Comparison of ENCODE assay signal across 8 cellular contexts in genomic region chr1:52368383-52369172, GRCh38. TPM values are rescaled to one million over a fixed set of nuclear protein-coding genes. Genes with fewer than 3 reads are reported as not detected.
A peak's percentile ranks its signal among the peaks of the same experiment; 100 is the strongest.
DNase-seq lines count a peak whose midpoint lies in the region; ATAC-seq, FAIRE-seq and TF ChIP-seq lines count a peak whose summit lies in the region.

No MANE protein-coding gene starts in this region.

- in situ Hi-C loops in HepG2 (cut with HindIII; ENCODE audit: extremely low pct_ligation_motif_present, low pct_unique_long_range_greater_than_20kb) = no loop called here

- no peaks in the 10 kb centered on the region for H3K27me3 Mint-ChIP-seq in activated CD4-positive, alpha-beta T cell treated with anti-CD3 and anti-CD28 coated beads for 36 hours

- TF ChIP-seq EP300 in HepG2 (IDR thresholded peaks at IDR 0.05; ENCODE audit: low read depth in 2 of 2, low read length in 2 of 2) (no peak), HepG2 (CRISPR knock-in tag; IDR thresholded peaks at IDR 0.05; ENCODE audit: borderline replicate concordance) (no peak)

- TF ChIP-seq RAD21 in HepG2 (CRISPR knock-in tag; IDR thresholded peaks at IDR 0.05) = peak; percentile 21; the same call in 1 of the 2 replicates

- H3K9ac ChIP-seq in HepG2 (ENCODE audit: insufficient read depth, low read depth, low read length) = peak overlapping the region; percentile 67

- DNase-seq in NCI-H2081 treated with DMSO at 0.1 percent for 48 hours (lab: John Stamatoyannopoulos, UW) (peak; percentile 51), HepG2 (ENCODE audit: low spot score) (peak; percentile 58)
- peak; percentile 79 for DNase-seq in activated CD4-positive, alpha-beta T cell treated with anti-CD3 and anti-CD28 coated beads for 36 hours
- DNase-seq in stimulated activated CD4-positive, alpha-beta T cell treated with anti-CD3 and anti-CD28 coated beads, TNF-alpha, amount 100 ng/mL, for 24 hours (ENCODE audit: low read depth in 3 of 3) = peak; percentile 25 to 55 (median 25)

- TF ChIP-seq POLR2A in HepG2 (IDR thresholded peaks at IDR 0.05; ENCODE audit: insufficient read depth in 1 of 2, low read depth in 2 of 2, low read length in 2 of 2) = 0 out of 4 replicates have a peak, but pooled peaks of 1 of the 2 experiments have one; percentile 15

- H3K4me1 ChIP-seq in HepG2 (ENCODE audit: insufficient read depth, low read length) = peaks cover 42% of the 10 kb centered on the region

- H3K27ac ChIP-seq in cingulate gyrus (ENCODE audit: low read depth, low read length) = peak overlapping the region; percentile 29
- peak overlapping the region; percentile 60 for H3K27ac ChIP-seq in HepG2 (ENCODE audit: extremely low read length, insufficient read depth, low read length)

- no peaks in the 10 kb centered on the region for H3K9me3 ChIP-seq in HepG2 (ENCODE audit: low read length)

- peak; percentile 16; the same call in 1 of the 2 replicates for TF ChIP-seq CTCF in GM12875 (IDR thresholded peaks at IDR 0.05; ENCODE audit: borderline replicate concordance, insufficient read depth, low read depth, low read length)
- peak; percentile 62 for TF ChIP-seq CTCF in HepG2 (CRISPR knock-in tag; IDR thresholded peaks at IDR 0.05)

- no peaks in the 10 kb centered on the region for H3K9me3 Mint-ChIP-seq in activated CD4-positive, alpha-beta T cell treated with anti-CD3 and anti-CD28 coated beads for 36 hours (ENCODE audit: low read depth)

- peak; percentile 7 for ATAC-seq in activated CD4-positive, alpha-beta T cell treated with anti-CD3 and anti-CD28 coated beads for 36 hours
- ATAC-seq in HepG2 (peak; percentile 62), HG03025 (IDR thresholded peaks at IDR 0.05; ENCODE audit: low FRiP score, unreplicated experiment) (no peak), GM19328 (IDR thresholded peaks at IDR 0.05; ENCODE audit: unreplicated experiment) (no peak)

- FAIRE-seq in HepG2 (lab: Jason Lieb, UNC) = peak; percentile 60

- no peak overlapping the region for H3K27ac Mint-ChIP-seq in activated CD4-positive, alpha-beta T cell treated with anti-CD3 and anti-CD28 coated beads for 36 hours

- H3K4me3 Mint-ChIP-seq in activated CD4-positive, alpha-beta T cell treated with anti-CD3 and anti-CD28 coated beads for 36 hours = peak overlapping the region; percentile 32

- no peaks in the 10 kb centered on the region for H4K20me1 ChIP-seq in HepG2 (ENCODE audit: insufficient read depth, low read length)

- BruUV-seq in HepG2 (replicated peaks; lab: Mats Ljungman, UMichigan) = TSS peak; percentile 79

- CTCF ChIA-PET in activated CD4-positive, alpha-beta T cell treated with anti-CD3 and anti-CD28 coated beads for 36 hours (lab: Charles Lee) = interaction anchor here (0.6 to 0.7 kb wide), 2 partner anchors 538 to 647 kb away, joined by 3 read pairs; no protein-coding TSS in a partner anchor
- CTCF ChIA-PET in HepG2 (lab: Yijun Ruan, JAX; ENCODE audit: low intra/inter-chr PET ratio, low total read pairs) = no interaction called here

- peak overlapping the region; percentile 86 for H2AFZ ChIP-seq in HepG2 (ENCODE audit: low read length)

- POLR2A ChIA-PET in activated CD4-positive, alpha-beta T cell treated with anti-CD3 and anti-CD28 coated beads for 36 hours (lab: Charles Lee) = interaction anchor here (0.6 to 1.7 kb wide), 6 partner anchors 10 to 753 kb away, joined by 3 to 5 read pairs (median 4); partner anchors contain the start of genes ORC1 and PRPF38A
- POLR2A ChIA-PET in HepG2 (lab: Yijun Ruan, JAX) = interaction anchor here (1.0 to 2.1 kb wide), 4 partner anchors 18 to 313 kb away, joined by 3 to 14 read pairs (median 4); partner anchors contain the start of genes ORC1, PRPF38A and TXNDC12

- H3K4me3 ChIP-seq in GM12875 (ENCODE audit: low read depth, low read length) (peak overlapping the region; percentile 54), HepG2 (replicated peaks in 1 of 3; ENCODE audit: insufficient read depth in 1 of 3, low read depth in 2 of 3, low read length in 3 of 3) (peak overlapping the region; percentile 69 to 76 (median 72))

- intact Hi-C loops in activated CD4-positive, alpha-beta T cell treated with anti-CD3 and anti-CD28 coated beads for 36 hours (cut with DNase I, micrococcal nuclease) = loop anchor here (5.0 to 10.0 kb wide), 8 partner anchors 226 to 1579 kb away; partner anchors contain the start of genes CPT2 (in 1 of the 2), EPS15 (in 1 of the 2), IFT25 (in 1 of the 2) and LRRC42 (in 1 of the 2)
- intact Hi-C loops in HepG2 (cut with micrococcal nuclease; ENCODE audit: unreplicated experiment) = no loop called here

- peaks cover 30% of the 10 kb centered on the region for H3K36me3 Mint-ChIP-seq in activated CD4-positive, alpha-beta T cell treated with anti-CD3 and anti-CD28 coated beads for 36 hours (ENCODE audit: low read depth)

- H3K4me2 ChIP-seq in HepG2 (ENCODE audit: low read depth, low read length) = peak overlapping the region; percentile 82

- 2% methylated on average over 12 of the region's 51 CpGs for WGBS in HepG2 (ENCODE audit: low lambda C conversion rate)

- no peaks in the 10 kb centered on the region; a peak in 1 of 5 replicates for H3K27me3 ChIP-seq in HepG2 (ENCODE audit: control insufficient read depth in 1 of 2, insufficient read depth in 2 of 2, low read length in 2 of 2)

- peaks cover 0 to 10% of the 10 kb centered on the region in 2 experiments; a peak in 2 of 5 replicates for H3K36me3 ChIP-seq in HepG2 (replicated peaks in 1 of 2; ENCODE audit: control insufficient read depth in 1 of 2, insufficient read depth in 2 of 2, low read length in 2 of 2)

- H3K4me1 Mint-ChIP-seq in activated CD4-positive, alpha-beta T cell treated with anti-CD3 and anti-CD28 coated beads for 36 hours = peaks cover 35% of the 10 kb centered on the region

- peaks cover 14% of the 10 kb centered on the region for H3K79me2 ChIP-seq in HepG2 (ENCODE audit: insufficient read depth, low read length)

RNA-seq across cellular contexts. Expression of gene CC2D1B, which starts 2.6 kb away (rescaled TPM):
- total RNA-seq in activated CD4-positive, alpha-beta T cell treated with anti-CD3 and anti-CD28 coated beads for 36 hours = 10 to 100 TPM; 22.6 to 25.3 TPM
- total RNA-seq in HepG2 (2016; rRNA removed; fragmentation: Illumina TruSeq; extraction: Trizol) = 11.5 and 19.2 TPM in 2 replicates
- 3.3 and 5.5 TPM in 2 replicates for total RNA-seq in HepG2 (2016; cell fraction: cytosol; rRNA removed; fragmentation: Illumina TruSeq; extraction: Trizol; ENCODE audit: low read depth)
- total RNA-seq in HepG2 (2016; cell fraction: insoluble cytoplasmic fraction; rRNA removed; fragmentation: Illumina TruSeq; extraction: Trizol) = 11.9 and 18.4 TPM in 2 replicates
- 5.4 and 7.6 TPM in 2 replicates for total RNA-seq in HepG2 (2016; cell fraction: membrane; rRNA removed; fragmentation: Illumina TruSeq; extraction: Trizol)
- total RNA-seq in HepG2 (2016; cell fraction: nucleus; rRNA removed; fragmentation: Illumina TruSeq; extraction: Trizol) = 22.1 and 25.1 TPM in 2 replicates
- polyA plus RNA-seq in HepG2 (2011; rRNA removed) = 7.2 and 11.7 TPM in 2 replicates
- 3.5 and 4.3 TPM in 2 replicates for polyA plus RNA-seq in HepG2 (2011; cell fraction: cytosol; rRNA removed)
- 30.6 and 35.5 TPM in 2 replicates for polyA plus RNA-seq in HepG2 (2011; cell fraction: nucleus; rRNA removed)
- 6.5 and 7.1 TPM in 2 replicates for polyA plus RNA-seq in HepG2 (2012)
- 1.2 and 1.7 TPM in 2 replicates for polyA plus RNA-seq in HepG2 (2016; cell fraction: cytosol; fragmentation: Illumina TruSeq; extraction: Trizol; ENCODE audit: low read depth)
- 10.2 and 12.7 TPM in 2 replicates for polyA plus RNA-seq in HepG2 (2016; cell fraction: insoluble cytoplasmic fraction; fragmentation: Illumina TruSeq; extraction: Trizol; ENCODE audit: low read depth)
- 3.4 and 4.2 TPM in 2 replicates for polyA plus RNA-seq in HepG2 (2016; cell fraction: membrane; fragmentation: Illumina TruSeq; extraction: Trizol; ENCODE audit: low read depth)
- 34.4 and 38.3 TPM in 2 replicates for polyA plus RNA-seq in HepG2 (2016; cell fraction: nucleus; fragmentation: Illumina TruSeq; extraction: Trizol; ENCODE audit: insufficient read depth, low read depth)
- polyA minus RNA-seq in HepG2 (2011; rRNA and poly(A)+ RNA removed; ENCODE audit: low replicate concordance) = 12.4 and 24.4 TPM in 2 replicates
- 11.1 and 13.8 TPM in 2 replicates for polyA minus RNA-seq in HepG2 (2011; cell fraction: cytosol; rRNA and poly(A)+ RNA removed)
- 23.9 and 32.8 TPM in 2 replicates for polyA minus RNA-seq in HepG2 (2011; cell fraction: nucleus; rRNA and poly(A)+ RNA removed)

RNA-seq across cellular contexts. Expression of gene ORC1, which starts 35.6 kb away (rescaled TPM):
- 10 to 100 TPM; 51.0 to 57.9 TPM for total RNA-seq in activated CD4-positive, alpha-beta T cell treated with anti-CD3 and anti-CD28 coated beads for 36 hours
- 23.5 and 32.5 TPM in 2 replicates for total RNA-seq in HepG2 (2016; rRNA removed; fragmentation: Illumina TruSeq; extraction: Trizol)
- total RNA-seq in HepG2 (2016; cell fraction: cytosol; rRNA removed; fragmentation: Illumina TruSeq; extraction: Trizol; ENCODE audit: low read depth) = 3.9 and 5.6 TPM in 2 replicates
- total RNA-seq in HepG2 (2016; cell fraction: insoluble cytoplasmic fraction; rRNA removed; fragmentation: Illumina TruSeq; extraction: Trizol) = 23.9 and 30.9 TPM in 2 replicates
- total RNA-seq in HepG2 (2016; cell fraction: membrane; rRNA removed; fragmentation: Illumina TruSeq; extraction: Trizol) = 11.2 and 12.3 TPM in 2 replicates
- total RNA-seq in HepG2 (2016; cell fraction: nucleus; rRNA removed; fragmentation: Illumina TruSeq; extraction: Trizol) = 15.4 and 16.0 TPM in 2 replicates
- polyA plus RNA-seq in HepG2 (2011; rRNA removed) = 4.6 and 7.0 TPM in 2 replicates
- polyA plus RNA-seq in HepG2 (2011; cell fraction: cytosol; rRNA removed) = 4.3 and 7.5 TPM in 2 replicates
- 3.6 and 4.3 TPM in 2 replicates for polyA plus RNA-seq in HepG2 (2011; cell fraction: nucleus; rRNA removed)
- 2.5 and 5.7 TPM in 2 replicates for polyA plus RNA-seq in HepG2 (2012)
- 1.8 and 2.2 TPM in 2 replicates for polyA plus RNA-seq in HepG2 (2016; cell fraction: cytosol; fragmentation: Illumina TruSeq; extraction: Trizol; ENCODE audit: low read depth)
- polyA plus RNA-seq in HepG2 (2016; cell fraction: insoluble cytoplasmic fraction; fragmentation: Illumina TruSeq; extraction: Trizol; ENCODE audit: low read depth) = 21.0 and 21.7 TPM in 2 replicates
- polyA plus RNA-seq in HepG2 (2016; cell fraction: membrane; fragmentation: Illumina TruSeq; extraction: Trizol; ENCODE audit: low read depth) = 4.3 and 5.4 TPM in 2 replicates
- polyA plus RNA-seq in HepG2 (2016; cell fraction: nucleus; fragmentation: Illumina TruSeq; extraction: Trizol; ENCODE audit: insufficient read depth, low read depth) = 13.3 and 13.8 TPM in 2 replicates
- 10.5 and 58.7 TPM in 2 replicates for polyA minus RNA-seq in HepG2 (2011; rRNA and poly(A)+ RNA removed; ENCODE audit: low replicate concordance)
- polyA minus RNA-seq in HepG2 (2011; cell fraction: cytosol; rRNA and poly(A)+ RNA removed) = 3.5 and 5.4 TPM in 2 replicates
- 5.2 and 6.1 TPM in 2 replicates for polyA minus RNA-seq in HepG2 (2011; cell fraction: nucleus; rRNA and poly(A)+ RNA removed)

RNA-seq across cellular contexts. Expression of gene PRPF38A, which starts 35.8 kb away (rescaled TPM):
- total RNA-seq in activated CD4-positive, alpha-beta T cell treated with anti-CD3 and anti-CD28 coated beads for 36 hours = 100 to 1,000 TPM in 1 of 2 experiments, 10 to 100 TPM in 1; 88.9 to 103 TPM
- total RNA-seq in HepG2 (2016; rRNA removed; fragmentation: Illumina TruSeq; extraction: Trizol) = 45.5 and 60.0 TPM in 2 replicates
- total RNA-seq in HepG2 (2016; cell fraction: cytosol; rRNA removed; fragmentation: Illumina TruSeq; extraction: Trizol; ENCODE audit: low read depth) = 24.0 and 30.6 TPM in 2 replicates
- 47.2 and 58.7 TPM in 2 replicates for total RNA-seq in HepG2 (2016; cell fraction: insoluble cytoplasmic fraction; rRNA removed; fragmentation: Illumina TruSeq; extraction: Trizol)
- 38.0 and 40.1 TPM in 2 replicates for total RNA-seq in HepG2 (2016; cell fraction: membrane; rRNA removed; fragmentation: Illumina TruSeq; extraction: Trizol)
- 30.0 and 32.4 TPM in 2 replicates for total RNA-seq in HepG2 (2016; cell fraction: nucleus; rRNA removed; fragmentation: Illumina TruSeq; extraction: Trizol)
- polyA plus RNA-seq in HepG2 (2011; rRNA removed) = 18.3 and 19.5 TPM in 2 replicates
- 11.5 and 12.6 TPM in 2 replicates for polyA plus RNA-seq in HepG2 (2011; cell fraction: cytosol; rRNA removed)
- 28.2 and 31.9 TPM in 2 replicates for polyA plus RNA-seq in HepG2 (2011; cell fraction: nucleus; rRNA removed)
- polyA plus RNA-seq in HepG2 (2012) = 20.5 and 34.5 TPM in 2 replicates
- polyA plus RNA-seq in HepG2 (2016; cell fraction: cytosol; fragmentation: Illumina TruSeq; extraction: Trizol; ENCODE audit: low read depth) = 46.0 and 48.7 TPM in 2 replicates
- 73.6 and 78.2 TPM in 2 replicates for polyA plus RNA-seq in HepG2 (2016; cell fraction: insoluble cytoplasmic fraction; fragmentation: Illumina TruSeq; extraction: Trizol; ENCODE audit: low read depth)
- 51.2 and 53.5 TPM in 2 replicates for polyA plus RNA-seq in HepG2 (2016; cell fraction: membrane; fragmentation: Illumina TruSeq; extraction: Trizol; ENCODE audit: low read depth)
- 53.4 and 55.7 TPM in 2 replicates for polyA plus RNA-seq in HepG2 (2016; cell fraction: nucleus; fragmentation: Illumina TruSeq; extraction: Trizol; ENCODE audit: insufficient read depth, low read depth)
- polyA minus RNA-seq in HepG2 (2011; rRNA and poly(A)+ RNA removed; ENCODE audit: low replicate concordance) = 20.8 and 52.1 TPM in 2 replicates
- 8.8 and 10.9 TPM in 2 replicates for polyA minus RNA-seq in HepG2 (2011; cell fraction: cytosol; rRNA and poly(A)+ RNA removed)
- polyA minus RNA-seq in HepG2 (2011; cell fraction: nucleus; rRNA and poly(A)+ RNA removed) = 51.6 and 60.4 TPM in 2 replicates

Comparison
In these comparisons a context has a peak if more than half of its experiments do, and no peak if none do; other contexts are left out.
1. DNase-seq: peak in every context shown above with its lines; median percentile 79 in activated CD4-positive, alpha-beta T cell treated with anti-CD3 and anti-CD28 coated beads for 36 hours; 58 in HepG2; 51 in NCI-H2081 treated with DMSO at 0.1 percent for 48 hours; 25 in stimulated activated CD4-positive, alpha-beta T cell treated with anti-CD3 and anti-CD28 coated beads, TNF-alpha, amount 100 ng/mL, for 24 hours.
2. ATAC-seq: peak in activated CD4-positive, alpha-beta T cell treated with anti-CD3 and anti-CD28 coated beads for 36 hours (single experiment) and HepG2 (single experiment); none in HG03025 (single experiment) and GM19328 (single experiment).